In the genomic region with DNA sequence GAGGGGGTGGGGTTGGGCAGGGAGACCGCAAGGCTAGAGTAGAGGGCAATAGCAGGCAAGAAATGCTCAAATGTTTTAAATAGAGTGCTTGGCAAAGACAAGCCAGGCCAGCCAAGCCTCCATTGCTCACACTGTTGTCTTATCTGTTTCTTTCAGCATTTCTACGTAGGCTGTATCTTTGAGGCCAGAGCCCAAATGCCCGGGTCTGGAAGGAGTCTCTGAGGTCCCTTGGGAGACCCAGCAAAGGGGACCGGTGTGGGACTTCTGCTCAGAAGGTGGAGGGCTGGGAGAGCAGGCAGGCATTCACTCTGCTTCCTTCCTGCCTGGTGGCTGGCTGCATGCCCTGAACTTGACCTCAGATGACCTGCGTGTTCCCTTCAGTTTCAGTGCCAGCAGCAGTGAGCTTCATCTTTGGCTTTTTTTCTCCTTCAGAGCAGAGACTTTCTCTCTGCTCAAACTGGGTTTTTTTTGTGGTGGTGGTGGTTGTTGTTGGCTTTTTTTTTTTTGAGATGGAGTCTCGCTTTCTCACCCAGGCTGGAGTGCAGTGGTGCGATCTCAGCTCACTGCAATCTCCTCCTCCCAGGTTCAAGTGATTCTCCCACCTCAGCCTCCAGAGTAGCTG, we compare ENCODE assay signal across 8 cellular contexts. TPM values are rescaled to one million over a fixed set of nuclear protein-coding genes. Genes with fewer than 3 reads are reported as not detected.
DNase-seq lines count a peak whose midpoint lies in the region; ATAC-seq, FAIRE-seq and TF ChIP-seq lines count a peak whose summit lies in the region.

No MANE protein-coding gene starts in this region.

- H3K4me3 ChIP-seq in kidney (ENCODE audit: low read length in 2 of 2) (peak overlapping the region in 1 of 2 donors; percentile 8), upper lobe of right lung (no peak overlapping the region)

- peak; percentile 33 for DNase-seq in activated T-cell treated with anti-CD3 and anti-CD28 coated beads for 1 hour (ENCODE audit: low read depth)
- no peak for DNase-seq in activated T-cell treated with anti-CD3 and anti-CD28 coated beads for 4 hours
- DNase-seq in NCI-H1694 treated with DMSO at 0.1 percent for 48 hours (lab: John Stamatoyannopoulos, UW) = peak; percentile 38
- DNase-seq in activated T-cell treated with anti-CD3 and anti-CD28 coated beads, Interleukin-2, amount 50 U/mL, for 48 hours = peak; percentile 55 to 63
- DNase-seq in kidney = peak; percentile 86
- peak; percentile 88 for DNase-seq in upper lobe of right lung
- DNase-seq in NCI-H345 (lab: John Stamatoyannopoulos, UW) = no peak

- no peaks in the 10 kb centered on the region for H3K27me3 ChIP-seq in upper lobe of right lung

- H3K27ac ChIP-seq in kidney (ENCODE audit: low read depth in 2 of 2, low read length in 2 of 2) = peak overlapping the region; percentile 1 to 66
- peak overlapping the region; percentile 67 for H3K27ac ChIP-seq in upper lobe of right lung

- ATAC-seq in HG02763 (IDR thresholded peaks at IDR 0.05; ENCODE audit: unreplicated experiment) (peak; percentile 83), upper lobe of right lung (peak; percentile 94)

- H3K9me3 ChIP-seq in kidney (ENCODE audit: control insufficient read depth in 1 of 2, low read length in 2 of 2) (no peaks in the 10 kb centered on the region), upper lobe of right lung (no peaks in the 10 kb centered on the region)

- no peak for FAIRE-seq in kidney (lab: Jason Lieb, UNC)

- H3K4me1 ChIP-seq in kidney (ENCODE audit: control insufficient read depth in 1 of 2, insufficient read depth in 1 of 2, low read depth in 1 of 2, low read length in 2 of 2) (peaks cover 8 to 13% of the 10 kb centered on the region in 2 donors), upper lobe of right lung (peaks cover 30% of the 10 kb centered on the region)

- no peak overlapping the region for H3K9ac ChIP-seq in kidney (ENCODE audit: low read length in 2 of 2)

- H3K36me3 ChIP-seq in kidney (ENCODE audit: control insufficient read depth in 1 of 2, insufficient read depth in 2 of 2, low read length in 2 of 2) (no peaks in the 10 kb centered on the region), upper lobe of right lung (no peaks in the 10 kb centered on the region)

- intact Hi-C loops in kidney (cut with DNase I) = no loop called here
- intact Hi-C loops in upper lobe of right lung (cut with DNase I) = no loop called here

- TF ChIP-seq CTCF in kidney (IDR thresholded peaks at IDR 0.05; ENCODE audit: borderline replicate concordance, extremely low read depth, insufficient read depth) (no peak), upper lobe of right lung (IDR thresholded peaks at IDR 0.05) (no peak)

RNA-seq across cellular contexts. Expression of a gene that starts 13.7 kb away (rescaled TPM):
- total RNA-seq in kidney (13.1 TPM), upper lobe of right lung (19.9 TPM)
- 0.52 TPM for polyA plus RNA-seq in kidney (ENCODE audit: insufficient read depth, low read depth, low replicate concordance)

RNA-seq across cellular contexts. Expression of a gene that starts 44.3 kb away (rescaled TPM):
- 44.4 TPM for total RNA-seq in kidney
- 86.2 TPM for polyA plus RNA-seq in kidney (ENCODE audit: insufficient read depth, low read depth, low replicate concordance)
- total RNA-seq in upper lobe of right lung = 34.4 TPM

Comparison
In these comparisons a context has a peak if more than half of its experiments do, and no peak if none do; other contexts are left out.
1. DNase-seq: peak in activated T-cell treated with anti-CD3 and anti-CD28 coated beads for 1 hour (single experiment), NCI-H1694 treated with DMSO at 0.1 percent for 48 hours (single experiment), activated T-cell treated with anti-CD3 and anti-CD28 coated beads, Interleukin-2, amount 50 U/mL, for 48 hours (2 of 2), kidney (single experiment) and upper lobe of right lung (single experiment); none in activated T-cell treated with anti-CD3 and anti-CD28 coated beads for 4 hours (single experiment) and NCI-H345 (single experiment).